Comparison of ENCODE assay signal across 19 cellular contexts in genomic region chr19:34669305-34669704, GRCh38. TPM values are rescaled to one million over a fixed set of nuclear protein-coding genes. Genes with fewer than 3 reads are reported as not detected.
"Had no signal": no experiment of that assay in that cellular context is flagged by ENCODE, and none has a peak within 500 bp of the region (broad histone marks: within the 10 kb centered on the region; RNA-seq: fewer than 3 reads in every experiment).

No MANE protein-coding gene starts in this region.

- H3K4me3 ChIP-seq: ascending aorta, breast epithelium, smooth muscle cell, thoracic aorta had no signal

- H3K9me3 ChIP-seq: ascending aorta, breast epithelium, thoracic aorta had no signal

- DNase-seq: activated CD4-positive, alpha-beta T cell treated with anti-CD3 and anti-CD28 coated beads for 1 hour; activated CD8-positive, alpha-beta memory T cell treated with anti-CD3 and anti-CD28 coated beads for 24 hours; activated CD8-positive, alpha-beta memory T cell treated with anti-CD3 and anti-CD28 coated beads, Interleukin-2, amount 50 U/mL, for 48 hours; activated effector memory CD4-positive, alpha-beta T cell treated with Interleukin-2 at 50 U/mL for 16 hours; activated naive CD4-positive, alpha-beta T cell treated with anti-CD3 and anti-CD28 coated beads, Interleukin-2, amount 50 U/mL, for 16 hours; activated T-cell treated with anti-CD3 and anti-CD28 coated beads, Interleukin-2, amount 50 U/mL, for 48 hours; cerebellar nuclear complex; cortex of kidney; kidney glomerular epithelial cell; naive B cell; stimulated activated CD4-positive, alpha-beta T cell treated with anti-CD3 and anti-CD28 coated beads, Interleukin-4, amount 100 ng/mL, for 4 hours; WERI-Rb-1 had no signal

- H3K27ac ChIP-seq: ascending aorta, breast epithelium, thoracic aorta, WERI-Rb-1 had no signal

- H3K36me3 ChIP-seq: ascending aorta, breast epithelium, thoracic aorta, WERI-Rb-1 had no signal

- ATAC-seq: sciatic nerve; stimulated activated memory B cell treated with anti-CD40 and anti-IgM and Interleukin-4, amounts not matched to agents 10 μg/mL and 1 μg/mL and 100 μg/mL, for 72 hours had no signal

- H3K27me3 ChIP-seq: ascending aorta, breast epithelium had no signal

- H3K4me1 ChIP-seq: ascending aorta, breast epithelium had no signal

RNA-seq across cellular contexts. Expression of gene SCGB2B2, which starts 7.7 kb away (rescaled TPM):
- total RNA-seq: ascending aorta, neural crest cell, smooth muscle cell had no signal
